Comparison of ENCODE assay signal across 10 cellular contexts in the genomic region with DNA sequence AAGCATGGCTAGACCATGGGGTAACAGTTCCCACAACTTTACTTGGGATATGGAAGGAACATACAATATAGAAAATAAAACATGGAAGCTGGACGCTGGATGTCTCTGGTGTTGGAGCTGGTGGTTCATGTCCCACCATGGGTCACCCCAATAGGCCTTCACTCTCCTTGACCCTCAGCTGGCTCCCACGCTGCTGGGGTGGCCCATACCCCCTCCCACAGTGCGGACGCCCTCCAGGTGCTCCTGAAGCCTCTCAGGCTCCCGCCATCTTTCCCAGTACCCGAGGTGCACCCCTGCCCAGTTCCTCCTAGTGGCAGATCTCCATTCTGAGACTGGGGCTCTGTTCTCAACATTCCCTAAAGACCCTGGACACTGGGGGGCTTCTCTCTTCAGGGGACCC. TPM values are rescaled to one million over a fixed set of nuclear protein-coding genes. Genes with fewer than 3 reads are reported as not detected.
DNase-seq lines count a peak whose midpoint lies in the region; ATAC-seq and TF ChIP-seq lines count a peak whose summit lies in the region.
"Had no signal": no experiment of that assay in that cellular context is flagged by ENCODE, and none has a peak within 500 bp of the region (broad histone marks: within the 10 kb centered on the region; RNA-seq: fewer than 3 reads in every experiment).

No MANE protein-coding gene starts in this region.

- no peaks in the 10 kb centered on the region for H3K36me3 ChIP-seq in right atrium auricular region
- H3K36me3 ChIP-seq in trophoblast cell (ENCODE audit: control insufficient read depth in 1 of 2, insufficient read depth in 2 of 2, low read length in 2 of 2) = no peaks in the 10 kb centered on the region
- no peaks in the 10 kb centered on the region for H3K36me3 ChIP-seq in urinary bladder (ENCODE audit: insufficient read depth)

- ATAC-seq in activated T-cell treated with anti-CD3 and anti-CD28 coated beads, Interleukin-2, amount 50 U/mL, for 4 hours = no peak
- ATAC-seq in HG02870 (IDR thresholded peaks at IDR 0.05; ENCODE audit: unreplicated experiment) = no peak

- H3K4ac ChIP-seq in trophoblast cell (ENCODE audit: low read depth, low read length) = peak overlapping the region; percentile 97

- peak overlapping the region; percentile 100 for H4K91ac ChIP-seq in trophoblast cell (ENCODE audit: low read depth, low read length)

- H2BK5ac ChIP-seq in trophoblast cell (ENCODE audit: low read depth, low read length, poor library complexity) = peak overlapping the region; percentile 100

- peak overlapping the region; percentile 91 for H4K8ac ChIP-seq in trophoblast cell (ENCODE audit: low read depth, low read length)

- H3K4me1 ChIP-seq in right atrium auricular region (peaks cover 0 to 30% of the 10 kb centered on the region in 2 donors), trophoblast cell (ENCODE audit: control insufficient read depth in 1 of 2, insufficient read depth in 2 of 2, low read length in 2 of 2) (peaks cover 26 to 39% of the 10 kb centered on the region in 2 experiments), urinary bladder (ENCODE audit: insufficient read depth) (peaks cover 2% of the 10 kb centered on the region)

- peak overlapping the region; percentile 2 for H3K4me2 ChIP-seq in trophoblast cell (ENCODE audit: low read length)

- H3K27me3 ChIP-seq in right atrium auricular region (no peaks in the 10 kb centered on the region), trophoblast cell (ENCODE audit: insufficient read depth, low read length) (no peaks in the 10 kb centered on the region)

- no peak for TF ChIP-seq CTCF in right atrium auricular region (IDR thresholded peaks at IDR 0.05)

- peak overlapping the region; percentile 100 for H2BK12ac ChIP-seq in trophoblast cell (ENCODE audit: low read length)

- H3K9me3 ChIP-seq in right atrium auricular region (no peaks in the 10 kb centered on the region), trophoblast cell (ENCODE audit: insufficient read depth, low read depth, low read length) (peaks cover 12% of the 10 kb centered on the region)

- peak overlapping the region; percentile 99 for H3K14ac ChIP-seq in trophoblast cell (ENCODE audit: low read length)

- peak overlapping the region; percentile 64 for H4K12ac ChIP-seq in trophoblast cell (ENCODE audit: low read depth, low read length)

- H3K79me1 ChIP-seq in trophoblast cell (ENCODE audit: low read length) = peaks cover 53% of the 10 kb centered on the region

- no peaks in the 10 kb centered on the region for H3K36me3 Mint-ChIP-seq in activated T-cell treated with anti-CD3 and anti-CD28 coated beads, Interleukin-2, amount 50 U/mL, for 4 hours (ENCODE audit: insufficient read depth)

- peak overlapping the region; percentile 100 for H2BK120ac ChIP-seq in trophoblast cell (ENCODE audit: insufficient read depth, low read length, poor library complexity)

- H3K4me3 ChIP-seq in right atrium auricular region = no peak overlapping the region
- H3K4me3 ChIP-seq in trophoblast cell (ENCODE audit: low read depth, low read length) = no peak overlapping the region
- H3K4me3 ChIP-seq in urinary bladder (ENCODE audit: low read depth, low read length) = no peak overlapping the region

- H3K27ac ChIP-seq in right atrium auricular region = peak overlapping the region; percentile 71 to 78
- peak overlapping the region; percentile 100 for H3K27ac ChIP-seq in trophoblast cell (ENCODE audit: low read depth, low read length)
- peak overlapping the region; percentile 91 for H3K27ac ChIP-seq in urinary bladder (ENCODE audit: low read depth)
- H3K27ac ChIP-seq: 22Rv1 had no signal

- peak overlapping the region; percentile 97 for H3K18ac ChIP-seq in trophoblast cell (ENCODE audit: low read length)

- DNase-seq in activated effector memory CD4-positive, alpha-beta T cell treated with anti-CD3 and anti-CD28 coated beads, Interleukin-2, amount 50 U/mL, for 16 hours = peak; percentile 54
- DNase-seq in activated effector memory CD4-positive, alpha-beta T cell treated with Interleukin-2 at 50 U/mL for 16 hours = no peak
- DNase-seq in right atrium auricular region (ENCODE audit: low spot score) (no peak), trophoblast cell (no peak), DMS79 treated with DMSO at 0.1 percent for 48 hours (lab: John Stamatoyannopoulos, UW) (no peak)
- no peak for DNase-seq in activated T-cell treated with anti-CD3 and anti-CD28 coated beads, Interleukin-2, amount 50 U/mL, for 4 hours
- DNase-seq: NCI-H524 had no signal

- H3K9me3 Mint-ChIP-seq in activated T-cell treated with anti-CD3 and anti-CD28 coated beads, Interleukin-2, amount 50 U/mL, for 4 hours = peaks cover 7% of the 10 kb centered on the region

- no peaks in the 10 kb centered on the region for H3K27me3 Mint-ChIP-seq in activated T-cell treated with anti-CD3 and anti-CD28 coated beads, Interleukin-2, amount 50 U/mL, for 4 hours (ENCODE audit: low read depth)

- H3K4me1 Mint-ChIP-seq in activated T-cell treated with anti-CD3 and anti-CD28 coated beads, Interleukin-2, amount 50 U/mL, for 4 hours (ENCODE audit: low read depth) = no peaks in the 10 kb centered on the region

- H3K4me3 Mint-ChIP-seq in activated T-cell treated with anti-CD3 and anti-CD28 coated beads, Interleukin-2, amount 50 U/mL, for 4 hours = no peak overlapping the region

- no peak overlapping the region for H3K23ac ChIP-seq in trophoblast cell (ENCODE audit: low read length)

- peak overlapping the region; percentile 100 for H2AK5ac ChIP-seq in trophoblast cell (ENCODE audit: low read length)

- H3K79me2 ChIP-seq in trophoblast cell (ENCODE audit: control insufficient read depth, insufficient read depth, low read length, poor library complexity) = peaks cover 15% of the 10 kb centered on the region

- no peak overlapping the region for H3K9ac ChIP-seq in trophoblast cell (ENCODE audit: low read length)

- no CpG with 5 or more reads among the region's 6 CpGs for whole genome bisulfite sequencing in trophoblast cell (ENCODE audit: extremely low coverage, insufficient coverage, insufficient read length)
- WGBS in urinary bladder = 99% methylated on average over 6 of the region's 6 CpGs

- H2AFZ ChIP-seq in trophoblast cell (ENCODE audit: insufficient read depth, low read length, poor library complexity) = peak overlapping the region; percentile 98

RNA-seq across cellular contexts. Expression of a gene that starts 5.8 kb away (rescaled TPM):
- total RNA-seq in right atrium auricular region (not detected), urinary bladder (0.63 TPM)
- polyA plus RNA-seq in trophoblast cell (2013) = 0.14 TPM in 2 replicates
- 0.71 TPM for polyA plus RNA-seq in urinary bladder
- 10 to 100 TPM in 1 of 3 donors, 1 to 10 TPM in 2; 4.9 to 11.6 (median 7.4) TPM for total RNA-seq in activated T-cell treated with anti-CD3 and anti-CD28 coated beads, Interleukin-2, amount 50 U/mL, for 4 hours

RNA-seq across cellular contexts. Expression of a gene that starts 29.9 kb away (rescaled TPM):
- total RNA-seq in right atrium auricular region (not detected), urinary bladder (not detected)
- polyA plus RNA-seq in trophoblast cell (2013) = 0.07 and 0.32 TPM in 2 replicates
- 0.16 TPM for polyA plus RNA-seq in urinary bladder
- 1 to 10 TPM in 1 of 3 donors, not detected in 2; 1.0 TPM for total RNA-seq in activated T-cell treated with anti-CD3 and anti-CD28 coated beads, Interleukin-2, amount 50 U/mL, for 4 hours
